7 cellular contexts compared by ENCODE assay signal in the genomic region with DNA sequence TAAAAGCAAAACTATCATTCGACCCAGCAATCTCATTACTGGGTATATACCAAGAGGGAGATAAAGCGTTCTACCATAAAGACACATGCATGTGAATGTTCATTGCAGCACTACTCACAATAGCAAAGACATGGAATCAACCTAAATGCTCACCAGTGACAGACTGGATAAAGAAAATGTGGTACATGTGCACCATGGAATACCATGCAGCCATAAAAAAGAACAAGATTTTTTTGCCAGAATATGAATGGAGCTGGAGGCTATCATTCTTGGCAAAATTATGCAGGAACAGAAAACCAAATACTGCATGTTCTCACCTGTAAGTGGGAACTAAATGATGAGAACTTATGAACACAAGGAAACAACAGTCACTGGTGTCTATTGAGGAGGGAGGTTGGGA.
"Had no signal": no experiment of that assay in that cellular context is flagged by ENCODE, and none has a peak within 500 bp of the region (broad histone marks: within the 10 kb centered on the region; RNA-seq: fewer than 3 reads in every experiment).

No MANE protein-coding gene starts in this region.

- H3K4me3 Mint-ChIP-seq: IgD-negative memory B cell had no signal

- H3K4me1 Mint-ChIP-seq: IgD-negative memory B cell had no signal

- H3K4me2 ChIP-seq: KMS-11 had no signal

- DNase-seq: IMR-90, KBM-7, KG1 had no signal

- H3K27ac ChIP-seq: HL-60, KMS-11 had no signal

- H3K9ac ChIP-seq: KMS-11 had no signal

- FAIRE-seq: HTR-8/SVneo had no signal

- H3K27ac Mint-ChIP-seq: IgD-negative memory B cell had no signal
